ENCODE assay signal across 9 cellular contexts in genomic region chr2:226031962-226032441, GRCh38.
DNase-seq lines count a peak whose midpoint lies in the region; ATAC-seq and TF ChIP-seq lines count a peak whose summit lies in the region.
"Had no signal": no experiment of that assay in that cellular context is flagged by ENCODE, and none has a peak within 500 bp of the region (broad histone marks: within the 10 kb centered on the region; RNA-seq: fewer than 3 reads in every experiment).

No MANE protein-coding gene starts in this region.

- peak overlapping the region; percentile 93 to 98 (median 98) for H3K27ac Mint-ChIP-seq in CD14-positive monocyte

- peaks cover 0 to 4% (median 0%) of the 10 kb centered on the region in 3 donors for H3K27me3 Mint-ChIP-seq in CD14-positive monocyte (ENCODE audit: low read depth in 3 of 3)

- H3K4me3 Mint-ChIP-seq in CD14-positive monocyte = peak overlapping the region; percentile 88 to 96

- peaks cover 38% of the 10 kb centered on the region for H3K4me1 Mint-ChIP-seq in CD14-positive monocyte

- H3K4me3 ChIP-seq in NT2/D1 (ENCODE audit: insufficient read length, low read depth) = peak overlapping the region; percentile 48
- H3K4me3 ChIP-seq: GM12878 had no signal

- intact Hi-C loops in CD14-positive monocyte (cut with micrococcal nuclease) = loop anchor here (5.0 to 10.0 kb wide), 2 partner anchors 103 to 105 kb away; no protein-coding TSS in a partner anchor

- peaks cover 5% of the 10 kb centered on the region for H3K4me1 ChIP-seq in NT2/D1 (ENCODE audit: insufficient read depth, insufficient read length)

- H3K27me3 ChIP-seq in NT2/D1 (ENCODE audit: insufficient read depth, insufficient read length) = peaks cover 8% of the 10 kb centered on the region

- ATAC-seq in HG03159 (IDR thresholded peaks at IDR 0.05; ENCODE audit: unreplicated experiment) = no peak
- ATAC-seq in GM18502 (IDR thresholded peaks at IDR 0.05; ENCODE audit: poor library complexity, unreplicated experiment) = no peak
- no peak for ATAC-seq in HG03045 (IDR thresholded peaks at IDR 0.05; ENCODE audit: unreplicated experiment)
- ATAC-seq in HG03520 (IDR thresholded peaks at IDR 0.05; ENCODE audit: unreplicated experiment) = no peak

- H3K9me3 Mint-ChIP-seq in CD14-positive monocyte = peaks cover 2 to 8% (median 3%) of the 10 kb centered on the region in 7 donors

- H3K9ac ChIP-seq in NT2/D1 (ENCODE audit: insufficient read length, low read depth) = peak overlapping the region; percentile 51

- H3K36me3 ChIP-seq in NT2/D1 (ENCODE audit: insufficient read depth, insufficient read length, low read length) = no peaks in the 10 kb centered on the region

- no peak for DNase-seq in CD14-positive monocyte (ENCODE audit: low spot score)
- no peak for DNase-seq in NT2/D1 (ENCODE audit: low read depth, low spot score)
- peak; percentile 31 for DNase-seq in fibroblast of gingiva (ENCODE audit: low read depth)
- DNase-seq in occipital lobe (lab: John Stamatoyannopoulos, UW) = peak; percentile 30

- H3K9me3 ChIP-seq in NT2/D1 (ENCODE audit: insufficient read depth, low read length) = no peaks in the 10 kb centered on the region

- TF ChIP-seq CTCF in CD14-positive monocyte (IDR thresholded peaks at IDR 0.05) = no peak

- H3K36me3 Mint-ChIP-seq in CD14-positive monocyte = peaks cover 0 to 1% of the 10 kb centered on the region in 2 donors

Comparison
In these comparisons a context has a peak if more than half of its experiments do, and no peak if none do; other contexts are left out.
1. DNase-seq: peak in fibroblast of gingiva (single experiment) and occipital lobe (single experiment); none in CD14-positive monocyte (single experiment) and NT2/D1 (single experiment).